37 cellular contexts compared by ENCODE assay signal in genomic region chr11:134433806-134434205, GRCh38. TPM values are rescaled to one million over a fixed set of nuclear protein-coding genes. Genes with fewer than 3 reads are reported as not detected.
"Had no signal": no experiment of that assay in that cellular context is flagged by ENCODE, and none has a peak within 500 bp of the region (broad histone marks: within the 10 kb centered on the region; RNA-seq: fewer than 3 reads in every experiment).

No MANE protein-coding gene starts in this region.

- H3K4me3 ChIP-seq: MG63 had no signal

- H3K36me3 ChIP-seq: MG63 had no signal

- DNase-seq: Karpas-422, Kasumi-1, MG63, MM.1S, MV-4-11, NCI-H1048, NCI-H1092, NCI-H1092 treated with DMSO at 0.1 percent for 48 hours, NCI-H1105, NCI-H1105 treated with DMSO at 0.1 percent for 48 hours, NCI-H1417, NCI-H1417 treated with DMSO at 0.1 percent for 48 hours, NCI-H1436, NCI-H1436 treated with DMSO at 0.1 percent for 48 hours, NCI-H146, NCI-H1694, NCI-H1694 treated with DMSO at 0.1 percent for 48 hours, NCI-H187, NCI-H187 treated with DMSO at 0.1 percent for 48 hours, NCI-H1930, NCI-H2029, NCI-H2029 treated with DMSO at 0.1 percent for 48 hours, NCI-H2081, NCI-H2081 treated with DMSO at 0.1 percent for 48 hours, NCI-H2107, NCI-H2171, NCI-H2171 treated with DMSO at 0.1 percent for 48 hours, NCI-H2227 treated with DMSO at 0.1 percent for 48 hours, NCI-H226, NCI-H345, NCI-H446, NCI-H446 treated with DMSO at 0.1 percent for 48 hours, NCI-H510A, NCI-H510A treated with DMSO at 0.1 percent for 48 hours had no signal

- H3K27me3 ChIP-seq: MG63 had no signal

- H3K9me3 ChIP-seq: MG63 had no signal

RNA-seq across cellular contexts. Expression of gene B3GAT1, which starts 21.8 kb away (rescaled TPM):
- total RNA-seq: LHCN-M2, M059J, MCF 10A had no signal
